22 cellular contexts compared by ENCODE assay signal in genomic region chr14:92520701-92521415, GRCh38. TPM values are rescaled to one million over a fixed set of nuclear protein-coding genes. Genes with fewer than 3 reads are reported as not detected.
DNase-seq lines count a peak whose midpoint lies in the region; ATAC-seq, FAIRE-seq and TF ChIP-seq lines count a peak whose summit lies in the region.
"Had no signal": no experiment of that assay in that cellular context is flagged by ENCODE, and none has a peak within 500 bp of the region (broad histone marks: within the 10 kb centered on the region; RNA-seq: fewer than 3 reads in every experiment).

No MANE protein-coding gene starts in this region.

- H3K36me3 ChIP-seq in GM12878 (ENCODE audit: control insufficient read depth in 2 of 2, insufficient read depth in 2 of 2, low read length in 1 of 2), result no peaks in the 10 kb centered on the region
- H3K36me3 ChIP-seq in neuronal stem cell (replicated peaks in 1 of 2; ENCODE audit: control insufficient read depth in 2 of 2, insufficient read depth in 2 of 2, low read length in 2 of 2), result no peaks in the 10 kb centered on the region
- no peaks in the 10 kb centered on the region for H3K36me3 ChIP-seq in gastroesophageal sphincter
- no peaks in the 10 kb centered on the region for H3K36me3 ChIP-seq in Karpas-422 (ENCODE audit: insufficient read depth, low read length)

- in situ Hi-C loops in GM12878 (cut with MboI), result no loop called here

- peak; percentile 4 for DNase-seq in activated naive CD8-positive, alpha-beta T cell treated with anti-CD3 and anti-CD28 coated beads, Interleukin-2, amount 10 ng/mL, durations not matched to agents 7 days and 5 days
- DNase-seq in activated naive CD8-positive, alpha-beta T cell treated with anti-CD3 and anti-CD28 coated beads for 36 hours, result no peak
- no peak for DNase-seq in GM12878 (ENCODE audit: low read depth, low spot score)
- no peak for DNase-seq in neuronal stem cell (ENCODE audit: low spot score)
- no peak for DNase-seq in DMS153 treated with DMSO at 0.1 percent for 48 hours (lab: John Stamatoyannopoulos, UW; ENCODE audit: unreplicated experiment)
- DNase-seq in stimulated activated naive CD4-positive, alpha-beta T cell treated with Interleukin-2 at 50 U/mL for 16 hours (lab: John Stamatoyannopoulos, UW), result no peak
- DNase-seq in Karpas-422, result no peak
- DNase-seq: 8988T, Caco-2, DMS53, EL, KBM-7, NCI-H1417, NCI-H187, NCI-H2107, NCI-H510A, NCI-H774, OCI-M1, Right ventricle myocardium superior had no signal

- ATAC-seq in activated naive CD8-positive, alpha-beta T cell treated with anti-CD3 and anti-CD28 coated beads, Interleukin-2, amount 10 ng/mL, durations not matched to agents 7 days and 5 days (ENCODE audit: low read depth), result no peak
- ATAC-seq in GM12878, result no peak
- no peak for ATAC-seq in gastroesophageal sphincter

- H2BK12ac ChIP-seq in neuronal stem cell (ENCODE audit: low read length), result no peak overlapping the region

- intact Hi-C loops in GM12878 (cut with micrococcal nuclease; ENCODE audit: unreplicated experiment), result no loop called here

- POLR2A ChIA-PET in activated naive CD8-positive, alpha-beta T cell treated with anti-CD3 and anti-CD28 coated beads, Interleukin-2, amount 10 ng/mL, durations not matched to agents 7 days and 5 days (lab: Charles Lee), result interaction anchor here (1.2 to 2.1 kb wide), 4 partner anchors 8 to 23 kb away, joined by 3 to 7 read pairs (median 5); no protein-coding TSS in a partner anchor
- POLR2A ChIA-PET in GM12878 (lab: Charles Lee), result no interaction called here

- H4K20me1 ChIP-seq in GM12878 (ENCODE audit: control insufficient read depth, insufficient read depth) (no peaks in the 10 kb centered on the region), Karpas-422 (ENCODE audit: insufficient read depth, low read depth, low read length) (no peaks in the 10 kb centered on the region)

- H3K27me3 ChIP-seq in GM12878 (replicated peaks in 1 of 2; ENCODE audit: control insufficient read depth in 2 of 2, insufficient read depth in 2 of 2, low read length in 1 of 2), result no peaks in the 10 kb centered on the region
- peaks cover 0 to 2% (median 0%) of the 10 kb centered on the region in 3 experiments for H3K27me3 ChIP-seq in neuronal stem cell (ENCODE audit: control insufficient read depth in 3 of 3, insufficient read depth in 3 of 3, low read depth in 1 of 3, low read length in 3 of 3)
- H3K27me3 ChIP-seq in gastroesophageal sphincter, result no peaks in the 10 kb centered on the region
- no peaks in the 10 kb centered on the region for H3K27me3 ChIP-seq in Karpas-422 (ENCODE audit: low read length)

- H2BK5ac ChIP-seq in neuronal stem cell (ENCODE audit: low read length), result no peak overlapping the region

- H2BK15ac ChIP-seq in neuronal stem cell (ENCODE audit: low read length), result no peak overlapping the region

- TF ChIP-seq CTCF in GM12878 (IDR thresholded peaks at IDR 0.05 in 2 of 3, conservative IDR thresholded peaks at IDR 0.05 in 1 of 3; ENCODE audit: control insufficient read depth in 2 of 3, extremely low read depth in 1 of 3, insufficient read depth in 1 of 3, low read depth in 3 of 3, low read length in 3 of 3) (no peak), gastroesophageal sphincter (IDR thresholded peaks at IDR 0.05) (no peak)

- no peaks in the 10 kb centered on the region for H3K27me3 Mint-ChIP-seq in activated naive CD8-positive, alpha-beta T cell treated with anti-CD3 and anti-CD28 coated beads, Interleukin-2, amount 10 ng/mL, durations not matched to agents 7 days and 5 days
- H3K27me3 Mint-ChIP-seq in activated naive CD8-positive, alpha-beta T cell treated with anti-CD3 and anti-CD28 coated beads for 36 hours, result no peaks in the 10 kb centered on the region

- peaks cover 82% of the 10 kb centered on the region for H3K4me1 Mint-ChIP-seq in activated naive CD8-positive, alpha-beta T cell treated with anti-CD3 and anti-CD28 coated beads, Interleukin-2, amount 10 ng/mL, durations not matched to agents 7 days and 5 days
- H3K4me1 Mint-ChIP-seq in activated naive CD8-positive, alpha-beta T cell treated with anti-CD3 and anti-CD28 coated beads for 36 hours, result peaks cover 65% of the 10 kb centered on the region

- TF ChIP-seq EP300 in GM12878 (IDR thresholded peaks at IDR 0.05; ENCODE audit: borderline replicate concordance in 1 of 2, control insufficient read depth in 1 of 2, low read depth in 2 of 2, low read length in 2 of 2) (no peak), gastroesophageal sphincter (IDR thresholded peaks at IDR 0.05) (no peak)

- H3K9me3 ChIP-seq in GM12878 (replicated peaks; ENCODE audit: control insufficient read depth, insufficient read depth, low read length) (no peaks in the 10 kb centered on the region; the same call in 2 of the 3 replicates), neuronal stem cell (replicated peaks in 1 of 2; ENCODE audit: control insufficient read depth in 2 of 2, insufficient read depth in 1 of 2, low read depth in 1 of 2, low read length in 2 of 2) (no peaks in the 10 kb centered on the region), gastroesophageal sphincter (no peaks in the 10 kb centered on the region), Karpas-422 (ENCODE audit: low read length) (no peaks in the 10 kb centered on the region)
- H3K9me3 ChIP-seq: Caco-2 had no signal

- H4K8ac ChIP-seq in neuronal stem cell (ENCODE audit: low read depth, low read length), result no peak overlapping the region

- 97% methylated on average over 8 of the region's 8 CpGs for WGBS in GM12878 (ENCODE audit: insufficient coverage, insufficient replicate concordance, low lambda C conversion rate, missing lambda C conversion rate)
- 100% methylated on average over 2 to 3 of the region's 8 CpGs for WGBS in neuronal stem cell (ENCODE audit: extremely low coverage in 2 of 2, insufficient read length in 2 of 2, insufficient replicate concordance in 1 of 2), 2 donors
- WGBS in gastroesophageal sphincter (ENCODE audit: low coverage in 1 of 2), 2 donors, result 77 to 88% methylated on average over 7 to 8 of the region's 8 CpGs

- no TSS peak for BruUV-seq in GM12878 (replicated peaks; lab: Mats Ljungman, UMichigan)

- RAD21 ChIA-PET in GM12878 (lab: Charles Lee; ENCODE audit: unreplicated experiment), result no interaction called here

- H3K9me3 Mint-ChIP-seq in activated naive CD8-positive, alpha-beta T cell treated with anti-CD3 and anti-CD28 coated beads, Interleukin-2, amount 10 ng/mL, durations not matched to agents 7 days and 5 days, result peaks cover 5% of the 10 kb centered on the region
- H3K9me3 Mint-ChIP-seq in activated naive CD8-positive, alpha-beta T cell treated with anti-CD3 and anti-CD28 coated beads for 36 hours, result peaks cover 6% of the 10 kb centered on the region

- no peak for TF ChIP-seq RAD21 in GM12878 (IDR thresholded peaks at IDR 0.05; ENCODE audit: insufficient read depth, low read depth, low read length)

- SMC1A ChIA-PET in GM12878 (lab: Charles Lee; ENCODE audit: uncharacterized antibody, unreplicated experiment), result interaction anchor here (0.9 to 1.0 kb wide), 2 partner anchors 14 to 56 kb away, joined by 3 read pairs; no protein-coding TSS in a partner anchor

- TF ChIP-seq POLR2A in GM12878 (IDR thresholded peaks at IDR 0.05; ENCODE audit: low read depth, low read length) (no peak), gastroesophageal sphincter (IDR thresholded peaks at IDR 0.05) (no peak)

- H3K4me1 ChIP-seq in GM12878 (ENCODE audit: control insufficient read depth, insufficient read depth, low read length) (peaks cover under 1% of the 10 kb centered on the region; the same call in 1 of the 2 replicates), neuronal stem cell (ENCODE audit: control insufficient read depth in 2 of 2, insufficient read depth in 1 of 2, low read depth in 1 of 2, low read length in 2 of 2) (no peaks in the 10 kb centered on the region), gastroesophageal sphincter (peaks cover 0 to 63% (median 0%) of the 10 kb centered on the region in 3 donors), Karpas-422 (ENCODE audit: low read length) (no peaks in the 10 kb centered on the region)
- H3K4me1 ChIP-seq: Caco-2 had no signal

- H3K9me2 ChIP-seq in Karpas-422 (replicated peaks; ENCODE audit: insufficient read depth, low read length), result no peaks in the 10 kb centered on the region

- no peak overlapping the region for H3K4me2 ChIP-seq in GM12878 (ENCODE audit: control insufficient read depth, insufficient read depth)
- H3K4me2 ChIP-seq in neuronal stem cell (ENCODE audit: insufficient read depth, low read length, poor library complexity, severe bottlenecking), result no peak overlapping the region
- H3K4me2 ChIP-seq in Karpas-422 (ENCODE audit: low read depth, low read length, poor library complexity, severe bottlenecking), result no peak overlapping the region

- H3K79me2 ChIP-seq in GM12878 (ENCODE audit: control insufficient read depth, insufficient read depth, low read length) (no peaks in the 10 kb centered on the region; the same call in 1 of the 2 replicates), Karpas-422 (ENCODE audit: low read length) (no peaks in the 10 kb centered on the region)

- no peak overlapping the region for H3K27ac ChIP-seq in GM12878 (ENCODE audit: control insufficient read depth, insufficient read depth)
- no peak overlapping the region for H3K27ac ChIP-seq in neuronal stem cell (replicated peaks; ENCODE audit: low read length)
- no peak overlapping the region for H3K27ac ChIP-seq in gastroesophageal sphincter
- H3K27ac ChIP-seq in Karpas-422 (ENCODE audit: low read length), result no peak overlapping the region

- H3K9ac ChIP-seq in GM12878 (ENCODE audit: control insufficient read depth, insufficient read depth, low read length) (no peak overlapping the region), neuronal stem cell (ENCODE audit: low read depth, low read length, poor library complexity) (peak overlapping the region; percentile 30), Karpas-422 (ENCODE audit: low read length) (no peak overlapping the region)

- peaks cover 24% of the 10 kb centered on the region for H3K36me3 Mint-ChIP-seq in activated naive CD8-positive, alpha-beta T cell treated with anti-CD3 and anti-CD28 coated beads, Interleukin-2, amount 10 ng/mL, durations not matched to agents 7 days and 5 days
- peaks cover 50% of the 10 kb centered on the region for H3K36me3 Mint-ChIP-seq in activated naive CD8-positive, alpha-beta T cell treated with anti-CD3 and anti-CD28 coated beads for 36 hours

- no peak overlapping the region for H3K4me3 ChIP-seq in GM12878
- H3K4me3 ChIP-seq in neuronal stem cell (ENCODE audit: low read length in 2 of 2), result no peak overlapping the region
- H3K4me3 ChIP-seq in gastroesophageal sphincter, result no peak overlapping the region
- H3K4me3 ChIP-seq in Karpas-422 (ENCODE audit: low read length), result no peak overlapping the region

- peak overlapping the region; percentile 69 for H3K27ac Mint-ChIP-seq in activated naive CD8-positive, alpha-beta T cell treated with anti-CD3 and anti-CD28 coated beads, Interleukin-2, amount 10 ng/mL, durations not matched to agents 7 days and 5 days
- no peak overlapping the region for H3K27ac Mint-ChIP-seq in activated naive CD8-positive, alpha-beta T cell treated with anti-CD3 and anti-CD28 coated beads for 36 hours

- H3K79me1 ChIP-seq in neuronal stem cell (ENCODE audit: low read depth, low read length), result no peaks in the 10 kb centered on the region

- H3K4me3 Mint-ChIP-seq in activated naive CD8-positive, alpha-beta T cell treated with anti-CD3 and anti-CD28 coated beads, Interleukin-2, amount 10 ng/mL, durations not matched to agents 7 days and 5 days, result no peak overlapping the region
- no peak overlapping the region for H3K4me3 Mint-ChIP-seq in activated naive CD8-positive, alpha-beta T cell treated with anti-CD3 and anti-CD28 coated beads for 36 hours

- CTCF ChIA-PET in GM12878 (lab: Yijun Ruan, JAX), result no interaction called here

- H4K91ac ChIP-seq in neuronal stem cell (ENCODE audit: low read depth, low read length, poor library complexity), result no peak overlapping the region

- no peak overlapping the region for H3K14ac ChIP-seq in neuronal stem cell (ENCODE audit: low read length)

- H2AFZ ChIP-seq in GM12878 (ENCODE audit: control insufficient read depth, low read depth, low read length) (no peak overlapping the region), neuronal stem cell (ENCODE audit: low read length) (no peak overlapping the region), Karpas-422 (ENCODE audit: low read length) (no peak overlapping the region)

- H3K23ac ChIP-seq in neuronal stem cell (ENCODE audit: low read depth, low read length, poor library complexity), result no peak overlapping the region

- no peak for FAIRE-seq in GM12878 (lab: Jason Lieb, UNC)
- FAIRE-seq: GM12891, H1 had no signal

- H3K4ac ChIP-seq in neuronal stem cell (ENCODE audit: low read length), result no peak overlapping the region

- no peak overlapping the region for H3K18ac ChIP-seq in neuronal stem cell (ENCODE audit: low read length)

- no peak overlapping the region for H2AK5ac ChIP-seq in neuronal stem cell (ENCODE audit: low read depth, low read length)

- no peak overlapping the region for H2BK120ac ChIP-seq in neuronal stem cell (ENCODE audit: low read depth, low read length)

RNA-seq across cellular contexts. Expression of gene RIN3, which starts 7.3 kb away (rescaled TPM):
- 10 to 100 TPM; 80.5 to 80.9 TPM for total RNA-seq in activated naive CD8-positive, alpha-beta T cell treated with anti-CD3 and anti-CD28 coated beads, Interleukin-2, amount 10 ng/mL, durations not matched to agents 7 days and 5 days
- total RNA-seq in activated naive CD8-positive, alpha-beta T cell treated with anti-CD3 and anti-CD28 coated beads for 36 hours, result 10 to 100 TPM; 59.2 to 59.6 TPM
- 78.3 and 86.3 TPM in 2 replicates for total RNA-seq in GM12878 (2013; cell fraction: nucleolus; rRNA removed)
- 4.6 and 5.6 TPM in 2 replicates for total RNA-seq in GM12878 (2014; rRNA removed)
- 3.5 and 4.7 TPM in 2 replicates for total RNA-seq in GM12878 (2014; rRNA removed; fragmentation: Illumina TruSeq; extraction: Trizol)
- 21.8 and 23.3 TPM in 2 replicates for total RNA-seq in GM12878 (2021)
- polyA plus RNA-seq in GM12878 (2011; ENCODE audit: low read depth), result 3.7 TPM
- polyA plus RNA-seq in GM12878 (2011; rRNA removed), result 5.4 and 10.3 TPM in 2 replicates
- 12.8 and 13.0 TPM in 2 replicates for polyA plus RNA-seq in GM12878 (2011; cell fraction: cytosol; rRNA removed)
- 27.3 and 31.5 TPM in 2 replicates for polyA plus RNA-seq in GM12878 (2011; cell fraction: nucleus; rRNA removed)
- 9.1 and 12.8 TPM in 2 replicates for polyA plus RNA-seq in GM12878 (2012)
- polyA plus RNA-seq in GM12878 (2014; fragmentation: Illumina TruSeq; extraction: Trizol), result 3.2 and 6.4 TPM in 2 replicates
- polyA plus RNA-seq in GM12878 (2014; fragmentation: Nextera tagmentation; extraction: Ambion mirVana), result under 1 TPM; 0.91 to 0.95 TPM
- 10.0 and 14.3 TPM in 2 replicates for polyA plus RNA-seq in GM12878 (2014; rRNA removed)
- polyA plus RNA-seq in GM12878 (2016; fragmentation: Nextera tagmentation; extraction: Ambion mirVana), result 1 to 10 TPM; 6.3 to 6.7 TPM
- 20.2 and 34.1 TPM in 2 replicates for polyA minus RNA-seq in GM12878 (2011; rRNA and poly(A)+ RNA removed)
- polyA minus RNA-seq in GM12878 (2011; cell fraction: cytosol; rRNA and poly(A)+ RNA removed), result 14.3 and 17.9 TPM in 2 replicates
- 23.7 and 38.9 TPM in 2 replicates for polyA minus RNA-seq in GM12878 (2011; cell fraction: nucleus; rRNA and poly(A)+ RNA removed)
- polyA plus RNA-seq in neuronal stem cell (2013, experiment 1 of 2), result 1.3 TPM
- 1.6 TPM for polyA plus RNA-seq in neuronal stem cell (2013, experiment 2 of 2)
- total RNA-seq in gastroesophageal sphincter, result 10 to 100 TPM; 13.5 to 22.2 (median 16.2) TPM
- not detected in 2 replicates for total RNA-seq in Karpas-422 (2014; rRNA removed; shearing (Covaris generic); ENCODE audit: low replicate concordance)
